1 cellular context compared by ENCODE assay signal in the genomic region with DNA sequence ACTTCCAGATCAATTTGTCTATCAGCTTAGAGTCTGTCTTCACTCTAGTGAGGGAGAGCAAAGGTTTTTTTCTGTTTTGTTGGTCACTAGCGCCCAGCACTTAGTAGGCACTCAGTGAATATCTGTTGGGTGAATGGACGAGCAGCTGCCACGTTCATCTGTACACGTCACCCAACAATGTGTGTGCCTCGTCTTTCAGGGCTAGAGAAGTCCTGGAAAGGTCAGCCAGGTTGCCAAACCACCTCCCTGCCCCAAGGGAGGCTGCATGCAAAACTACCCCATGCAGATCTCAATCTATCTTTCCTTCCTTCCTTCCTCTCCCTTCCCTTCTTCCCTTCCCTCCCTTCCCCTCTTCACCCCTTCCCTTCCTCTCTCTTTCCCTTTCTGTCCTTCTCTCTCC.
TF ChIP-seq lines count a peak whose summit lies in the region.

No MANE protein-coding gene starts in this region.

TF ChIP-seq in HepG2, 621 proteins besides CTCF, POLR2A, EP300 and RAD21 (continued from another document):
- no peak for TF ChIP-seq ZFP36 (IDR thresholded peaks at IDR 0.05; ENCODE audit: borderline replicate concordance, low read depth, low read length, partially characterized antibody)
